18 cellular contexts compared by ENCODE assay signal in genomic region chr7:46759711-46760480, GRCh38.
DNase-seq lines count a peak whose midpoint lies in the region; ATAC-seq and TF ChIP-seq lines count a peak whose summit lies in the region.
"Had no signal": no experiment of that assay in that cellular context is flagged by ENCODE, and none has a peak within 500 bp of the region (broad histone marks: within the 10 kb centered on the region; RNA-seq: fewer than 3 reads in every experiment).

No MANE protein-coding gene starts in this region.

- no peak for ATAC-seq in HG02759 (IDR thresholded peaks at IDR 0.05; ENCODE audit: unreplicated experiment)
- ATAC-seq: activated CD8-positive, alpha-beta T cell treated with anti-CD3 and anti-CD28 coated beads for 36 hours; heart left ventricle had no signal

- H3K27me3 Mint-ChIP-seq in activated CD4-positive, alpha-beta T cell treated with anti-CD3 and anti-CD28 coated beads, Interleukin-2, amount 10 ng/mL, durations not matched to agents 7 days and 5 days, result no peaks in the 10 kb centered on the region
- H3K27me3 Mint-ChIP-seq: activated CD8-positive, alpha-beta T cell treated with anti-CD3 and anti-CD28 coated beads for 36 hours had no signal

- no peak overlapping the region for H3K9ac ChIP-seq in adipocyte (ENCODE audit: low read length)

- no peaks in the 10 kb centered on the region for H3K9me3 Mint-ChIP-seq in activated CD4-positive, alpha-beta T cell treated with anti-CD3 and anti-CD28 coated beads, Interleukin-2, amount 10 ng/mL, durations not matched to agents 7 days and 5 days

- no peaks in the 10 kb centered on the region for H3K27me3 ChIP-seq in adipocyte (replicated peaks; ENCODE audit: control insufficient read depth, insufficient read depth, low read length)
- H3K27me3 ChIP-seq: heart left ventricle, vagina had no signal

- TF ChIP-seq CTCF in fibroblast of mammary gland (conservative IDR thresholded peaks at IDR 0.05; ENCODE audit: control insufficient read depth, insufficient read depth, low read depth, low read length), result no peak

- CTCF ChIA-PET in activated CD4-positive, alpha-beta T cell treated with anti-CD3 and anti-CD28 coated beads, Interleukin-2, amount 10 ng/mL, durations not matched to agents 7 days and 5 days (lab: Charles Lee), result no interaction called here

- H3K4me1 Mint-ChIP-seq in activated CD4-positive, alpha-beta T cell treated with anti-CD3 and anti-CD28 coated beads, Interleukin-2, amount 10 ng/mL, durations not matched to agents 7 days and 5 days, result no peaks in the 10 kb centered on the region

- H3K4me3 Mint-ChIP-seq in activated CD4-positive, alpha-beta T cell treated with anti-CD3 and anti-CD28 coated beads, Interleukin-2, amount 10 ng/mL, durations not matched to agents 7 days and 5 days, result no peak overlapping the region
- H3K4me3 Mint-ChIP-seq: activated CD8-positive, alpha-beta T cell treated with anti-CD3 and anti-CD28 coated beads for 36 hours; activated T-helper 1 cell treated with anti-CD3 and anti-CD28 coated beads, Interleukin-12 subunit alpha, Interleukin-12 subunit beta, Interleukin-2, Interleukin-4 antibody, amounts not matched to agents 30 ng/mL and 10 ng/mL and 1 ng/mL, durations not matched to agents 14 hours and 24 hours and 36 hours; nephron progenitor cell had no signal

- H3K4me3 ChIP-seq in adipocyte (ENCODE audit: low read length) (no peak overlapping the region), fibroblast of mammary gland (ENCODE audit: control insufficient read depth, low read depth, low read length) (no peak overlapping the region)
- H3K4me3 ChIP-seq: heart left ventricle, vagina had no signal

- H3K4me1 ChIP-seq in adipocyte (ENCODE audit: control insufficient read depth, insufficient read depth, low read length), result peaks cover 32% of the 10 kb centered on the region
- H3K4me1 ChIP-seq: vagina had no signal

- H3K27ac Mint-ChIP-seq in activated CD4-positive, alpha-beta T cell treated with anti-CD3 and anti-CD28 coated beads, Interleukin-2, amount 10 ng/mL, durations not matched to agents 7 days and 5 days, result no peak overlapping the region
- H3K27ac Mint-ChIP-seq: activated CD8-positive, alpha-beta T cell treated with anti-CD3 and anti-CD28 coated beads for 36 hours; activated T-helper 1 cell treated with anti-CD3 and anti-CD28 coated beads, Interleukin-12 subunit alpha, Interleukin-12 subunit beta, Interleukin-2, Interleukin-4 antibody, amounts not matched to agents 30 ng/mL and 10 ng/mL and 1 ng/mL, durations not matched to agents 14 hours and 24 hours and 36 hours; nephron progenitor cell had no signal

- POLR2A ChIA-PET in activated CD4-positive, alpha-beta T cell treated with anti-CD3 and anti-CD28 coated beads, Interleukin-2, amount 10 ng/mL, durations not matched to agents 7 days and 5 days (lab: Charles Lee), result no interaction called here

- H3K36me3 Mint-ChIP-seq in activated CD4-positive, alpha-beta T cell treated with anti-CD3 and anti-CD28 coated beads, Interleukin-2, amount 10 ng/mL, durations not matched to agents 7 days and 5 days (ENCODE audit: low read depth), result no peaks in the 10 kb centered on the region

- H3K36me3 ChIP-seq in adipocyte (ENCODE audit: control insufficient read depth, insufficient read depth, low read length, severe bottlenecking), result no peaks in the 10 kb centered on the region
- H3K36me3 ChIP-seq: heart left ventricle, vagina had no signal

- no peaks in the 10 kb centered on the region for H3K9me3 ChIP-seq in adipocyte (ENCODE audit: control insufficient read depth, low read length)
- H3K9me3 ChIP-seq: heart left ventricle, vagina had no signal

- DNase-seq in A172 (ENCODE audit: low spot score), result peak; percentile 46
- DNase-seq in H4 (ENCODE audit: low spot score), result peak; percentile 84
- DNase-seq in adipocyte (ENCODE audit: low read depth), result peak; percentile 74
- DNase-seq in fibroblast of mammary gland (ENCODE audit: low read depth), result peak; percentile 72
- no peak for DNase-seq in GM19238 (ENCODE audit: insufficient read length, low spot score)
- DNase-seq in activated naive CD4-positive, alpha-beta T cell treated with Interleukin-2 at 50 U/mL for 16 hours, result no peak
- DNase-seq in activated CD4-positive, alpha-beta T cell treated with anti-CD3 and anti-CD28 coated beads, Interleukin-2, amount 10 ng/mL, durations not matched to agents 7 days and 5 days, result no peak
- DNase-seq: ACHN; activated CD8-positive, alpha-beta T cell treated with anti-CD3 and anti-CD28 coated beads for 36 hours; GDM1; H7; heart left ventricle; MV-4-11; nephron progenitor cell; retina had no signal

Comparison
In these comparisons a context has a peak if more than half of its experiments do, and no peak if none do; other contexts are left out.
1. DNase-seq: peak in A172 (single experiment), H4 (single experiment), adipocyte (single experiment) and fibroblast of mammary gland (single experiment); none in GM19238 (single experiment), activated naive CD4-positive, alpha-beta T cell treated with Interleukin-2 at 50 U/mL for 16 hours (single experiment) and activated CD4-positive, alpha-beta T cell treated with anti-CD3 and anti-CD28 coated beads, Interleukin-2, amount 10 ng/mL, durations not matched to agents 7 days and 5 days (single experiment).